9 cellular contexts compared by ENCODE assay signal in the genomic region with DNA sequence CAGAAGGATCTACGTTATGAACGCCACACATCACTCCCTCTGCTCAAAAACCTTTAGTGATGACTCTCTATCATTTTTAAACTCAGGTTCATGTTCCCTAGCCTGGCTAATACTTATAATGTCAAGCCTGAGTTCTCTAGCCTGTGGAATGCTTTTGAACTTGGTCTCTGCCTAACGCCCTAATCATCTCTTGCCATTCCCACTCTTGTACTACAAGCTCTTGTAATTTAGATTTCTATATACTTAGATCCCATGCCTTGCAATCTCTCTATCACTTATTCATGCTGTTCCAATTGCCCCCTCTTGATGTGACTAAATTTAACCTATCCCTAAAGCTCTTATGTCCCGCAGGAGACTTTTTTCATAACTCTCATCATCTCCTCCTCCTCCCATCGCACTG.
"Had no signal": no experiment of that assay in that cellular context is flagged by ENCODE, and none has a peak within 500 bp of the region (broad histone marks: within the 10 kb centered on the region; RNA-seq: fewer than 3 reads in every experiment).

No MANE protein-coding gene starts in this region.

- H3K4me3 ChIP-seq: GM23248, GM23338, HAP-1 had no signal

- H3K36me3 ChIP-seq: HAP-1 had no signal

- H3K4me1 ChIP-seq: HAP-1 had no signal

- H3K9me3 ChIP-seq: HAP-1 had no signal

- ATAC-seq: GM23338, HCT116 had no signal

- DNase-seq: GM23248, GOT3, H7, H9, HCEC 1CT, HFFc6 had no signal

- H3K27ac ChIP-seq: GM23248 had no signal
